ENCODE assay signal across 23 cellular contexts in the genomic region with DNA sequence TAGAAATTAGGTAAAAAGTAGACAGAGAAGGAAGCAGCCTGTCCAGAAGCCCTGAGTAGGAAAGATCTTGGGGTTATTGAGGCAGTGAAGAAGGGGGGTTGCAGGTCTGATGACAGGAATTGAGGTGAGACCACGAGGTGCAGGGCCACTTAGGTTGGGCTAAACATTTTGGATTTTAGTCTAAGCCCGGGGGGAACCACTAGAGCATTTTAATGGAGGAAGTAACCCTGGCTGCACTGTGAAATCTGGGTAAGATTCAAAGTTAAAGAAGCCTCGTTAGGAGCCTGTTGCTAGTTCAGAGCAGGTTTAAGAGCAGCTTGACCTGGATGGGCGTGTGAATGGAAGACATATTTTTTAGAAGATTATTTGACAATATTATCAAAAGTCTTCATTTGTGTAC. TPM values are rescaled to one million over a fixed set of nuclear protein-coding genes. Genes with fewer than 3 reads are reported as not detected.
A peak's percentile ranks its signal among the peaks of the same experiment; 100 is the strongest.
DNase-seq lines count a peak whose midpoint lies in the region; ATAC-seq and TF ChIP-seq lines count a peak whose summit lies in the region.
"Had no signal": no experiment of that assay in that cellular context is flagged by ENCODE, and none has a peak within 500 bp of the region (broad histone marks: within the 10 kb centered on the region; RNA-seq: fewer than 3 reads in every experiment).

No MANE protein-coding gene starts in this region.

- H3K27ac Mint-ChIP-seq in T-helper 1 cell treated with Interleukin-12 subunit alpha and Interleukin-12 subunit beta and Interleukin-4 antibody, amounts not matched to agents 30 μg/mL and 1 μg/mL, for 36 hours, result peak overlapping the region; percentile 16
- H3K27ac Mint-ChIP-seq in Calu3 (ENCODE audit: unreplicated experiment) (peak overlapping the region; percentile 5), naive B cell (peak overlapping the region; percentile 26 to 94 (median 85))
- H3K27ac Mint-ChIP-seq in activated CD4-positive, alpha-beta memory T cell treated with anti-CD3 and anti-CD28 coated beads, Interleukin-2, amount 10 ng/mL, durations not matched to agents 7 days and 5 days, result peak overlapping the region; percentile 9

- intact Hi-C loops in Calu3 (cut with micrococcal nuclease; ENCODE audit: unreplicated experiment) (no loop called here), colonic mucosa (cut with DNase I) (no loop called here)

- POLR2A ChIA-PET in activated CD4-positive, alpha-beta memory T cell treated with anti-CD3 and anti-CD28 coated beads, Interleukin-2, amount 10 ng/mL, durations not matched to agents 7 days and 5 days (lab: Charles Lee), result no interaction called here

- BruUV-seq in Calu3 (replicated peaks; lab: Mats Ljungman, UMichigan), result no TSS peak

- peaks cover 13% of the 10 kb centered on the region for H3K36me3 Mint-ChIP-seq in T-helper 1 cell treated with Interleukin-12 subunit alpha and Interleukin-12 subunit beta and Interleukin-4 antibody, amounts not matched to agents 30 μg/mL and 1 μg/mL, for 36 hours (ENCODE audit: low read depth)
- H3K36me3 Mint-ChIP-seq in Calu3 (ENCODE audit: insufficient read depth, unreplicated experiment) (no peaks in the 10 kb centered on the region), naive B cell (no peaks in the 10 kb centered on the region)
- H3K36me3 Mint-ChIP-seq in activated CD4-positive, alpha-beta memory T cell treated with anti-CD3 and anti-CD28 coated beads, Interleukin-2, amount 10 ng/mL, durations not matched to agents 7 days and 5 days (ENCODE audit: low read depth), result peaks cover 29% of the 10 kb centered on the region

- ATAC-seq in naive B cell (ENCODE audit: low read depth in 2 of 2), result peak; percentile 83 to 87
- ATAC-seq: upper lobe of right lung had no signal

- H3K27me3 Mint-ChIP-seq in T-helper 1 cell treated with Interleukin-12 subunit alpha and Interleukin-12 subunit beta and Interleukin-4 antibody, amounts not matched to agents 30 μg/mL and 1 μg/mL, for 36 hours (ENCODE audit: low read depth), result no peaks in the 10 kb centered on the region
- H3K27me3 Mint-ChIP-seq in Calu3 (ENCODE audit: unreplicated experiment) (no peaks in the 10 kb centered on the region), naive B cell (no peaks in the 10 kb centered on the region)
- H3K27me3 Mint-ChIP-seq in activated CD4-positive, alpha-beta memory T cell treated with anti-CD3 and anti-CD28 coated beads, Interleukin-2, amount 10 ng/mL, durations not matched to agents 7 days and 5 days, result no peaks in the 10 kb centered on the region

- no peaks in the 10 kb centered on the region for H3K9me3 Mint-ChIP-seq in T-helper 1 cell treated with Interleukin-12 subunit alpha and Interleukin-12 subunit beta and Interleukin-4 antibody, amounts not matched to agents 30 μg/mL and 1 μg/mL, for 36 hours
- H3K9me3 Mint-ChIP-seq in Calu3 (ENCODE audit: low read depth, unreplicated experiment), result no peaks in the 10 kb centered on the region
- no peaks in the 10 kb centered on the region for H3K9me3 Mint-ChIP-seq in activated CD4-positive, alpha-beta memory T cell treated with anti-CD3 and anti-CD28 coated beads, Interleukin-2, amount 10 ng/mL, durations not matched to agents 7 days and 5 days
- no peaks in the 10 kb centered on the region for H3K9me3 Mint-ChIP-seq in naive B cell
- H3K9me3 Mint-ChIP-seq: neural crest cell had no signal

- no peak overlapping the region for H3K4me3 Mint-ChIP-seq in T-helper 1 cell treated with Interleukin-12 subunit alpha and Interleukin-12 subunit beta and Interleukin-4 antibody, amounts not matched to agents 30 μg/mL and 1 μg/mL, for 36 hours
- H3K4me3 Mint-ChIP-seq in Calu3 (ENCODE audit: low read depth, unreplicated experiment), result no peak overlapping the region
- no peak overlapping the region for H3K4me3 Mint-ChIP-seq in activated CD4-positive, alpha-beta memory T cell treated with anti-CD3 and anti-CD28 coated beads, Interleukin-2, amount 10 ng/mL, durations not matched to agents 7 days and 5 days
- H3K4me3 Mint-ChIP-seq in naive B cell, result peak overlapping the region; percentile 13 to 87 (median 74)
- H3K4me3 Mint-ChIP-seq: neural crest cell had no signal

- H3K4me3 ChIP-seq in colonic mucosa, result no peak overlapping the region
- H3K4me3 ChIP-seq: cardiac muscle cell, heart right ventricle, upper lobe of right lung had no signal

- H3K4me1 ChIP-seq in colonic mucosa, result peaks cover 12% of the 10 kb centered on the region

- H3K4me1 Mint-ChIP-seq in T-helper 1 cell treated with Interleukin-12 subunit alpha and Interleukin-12 subunit beta and Interleukin-4 antibody, amounts not matched to agents 30 μg/mL and 1 μg/mL, for 36 hours (ENCODE audit: low read depth), result peaks cover 50% of the 10 kb centered on the region
- H3K4me1 Mint-ChIP-seq in Calu3 (ENCODE audit: low read depth, unreplicated experiment) (peaks cover 57% of the 10 kb centered on the region), naive B cell (peaks cover 52 to 80% (median 79%) of the 10 kb centered on the region in 3 donors)
- peaks cover 64% of the 10 kb centered on the region for H3K4me1 Mint-ChIP-seq in activated CD4-positive, alpha-beta memory T cell treated with anti-CD3 and anti-CD28 coated beads, Interleukin-2, amount 10 ng/mL, durations not matched to agents 7 days and 5 days

- DNase-seq in T-helper 1 cell (no peak), Calu3 (no peak), naive B cell (peak; percentile 49), erythroblast (lab: John Stamatoyannopoulos, UW) (no peak), colonic mucosa (no peak), SKM-1 treated with dmso at 0.1 percent for 144 hours (lab: John Stamatoyannopoulos, UW; ENCODE audit: unreplicated experiment) (no peak)
- DNase-seq in activated CD4-positive, alpha-beta memory T cell treated with anti-CD3 and anti-CD28 coated beads, Interleukin-2, amount 10 ng/mL, durations not matched to agents 7 days and 5 days, result no peak
- DNase-seq: 8988T; COR-L47; effector memory CD4-positive, alpha-beta T cell; EL; heart right ventricle; kidney; mammary epithelial cell; NCI-H146; retina; stimulated activated naive CD4-positive, alpha-beta T cell treated with Interleukin-2 at 50 U/mL for 16 hours; upper lobe of right lung; WERI-Rb-1 had no signal

- no peaks in the 10 kb centered on the region for H3K9me3 ChIP-seq in colonic mucosa
- H3K9me3 ChIP-seq: heart right ventricle, upper lobe of right lung had no signal

- CTCF ChIA-PET in Calu3 (lab: Charles Lee), result interaction anchor here (0.6 kb wide), 1 partner anchor 381 kb away, joined by 3 read pairs; no protein-coding TSS in a partner anchor
- CTCF ChIA-PET in activated CD4-positive, alpha-beta memory T cell treated with anti-CD3 and anti-CD28 coated beads, Interleukin-2, amount 10 ng/mL, durations not matched to agents 7 days and 5 days (lab: Charles Lee), result interaction anchor here (0.7 to 1.4 kb wide), 2 partner anchors 583 to 1274 kb away, joined by 3 read pairs; no protein-coding TSS in a partner anchor

- no peak for TF ChIP-seq POLR2A in erythroblast (IDR thresholded peaks at IDR 0.05; ENCODE audit: low read length)

- TF ChIP-seq CTCF in Calu3 (IDR thresholded peaks at IDR 0.05; ENCODE audit: unreplicated experiment), result no peak
- TF ChIP-seq CTCF in colonic mucosa (IDR thresholded peaks at IDR 0.05), result no peak

- no peaks in the 10 kb centered on the region for H3K36me3 ChIP-seq in colonic mucosa
- H3K36me3 ChIP-seq: cardiac muscle cell, upper lobe of right lung, WERI-Rb-1 had no signal

- H3K9ac ChIP-seq in colonic mucosa (ENCODE audit: low read depth in 2 of 2, low read length in 2 of 2), result no peak overlapping the region

- H3K27me3 ChIP-seq in colonic mucosa, result no peaks in the 10 kb centered on the region
- H3K27me3 ChIP-seq: cardiac muscle cell, heart right ventricle, upper lobe of right lung had no signal

- H3K27ac ChIP-seq in colonic mucosa, result no peak overlapping the region
- H3K27ac ChIP-seq: cardiac muscle cell, heart right ventricle, RWPE1, upper lobe of right lung, WERI-Rb-1 had no signal

RNA-seq across cellular contexts. Expression of a gene that starts 38.4 kb away (rescaled TPM):
- 32.9 and 33.1 TPM in 2 replicates for total RNA-seq in Calu3 (2022)
- total RNA-seq in activated CD4-positive, alpha-beta memory T cell treated with anti-CD3 and anti-CD28 coated beads, Interleukin-2, amount 10 ng/mL, durations not matched to agents 7 days and 5 days, result 10 to 100 TPM; 47.5 to 49.5 TPM
- 100 to 1,000 TPM in 1 of 6 donors, 10 to 100 TPM in 5; 39.8 to 106 (median 90.2) TPM for polyA plus RNA-seq in naive B cell (ENCODE audit: low read depth in 6 of 6)
- 10 to 100 TPM; 12.2 to 12.6 TPM for total RNA-seq in colonic mucosa

RNA-seq across cellular contexts. Expression of a gene that starts 55.7 kb away (rescaled TPM):
- 11.1 and 11.9 TPM in 2 replicates for total RNA-seq in Calu3 (2022)
- total RNA-seq in activated CD4-positive, alpha-beta memory T cell treated with anti-CD3 and anti-CD28 coated beads, Interleukin-2, amount 10 ng/mL, durations not matched to agents 7 days and 5 days, result 1 to 10 TPM; 4.1 to 4.9 TPM
- polyA plus RNA-seq in naive B cell (ENCODE audit: low read depth in 6 of 6), result 10 to 100 TPM in 1 of 6 donors, 1 to 10 TPM in 5; 1.6 to 10.2 (median 7.3) TPM
- total RNA-seq in colonic mucosa, result 10 to 100 TPM in 1 of 2 donors, 1 to 10 TPM in 1; 7.6 to 18.5 TPM

Comparison
In these comparisons a context has a peak if more than half of its experiments do, and no peak if none do; other contexts are left out.
1. H3K27ac Mint-ChIP-seq: peak in every context shown above with its lines; median percentile 85 in naive B cell; 16 in T-helper 1 cell treated with Interleukin-12 subunit alpha and Interleukin-12 subunit beta and Interleukin-4 antibody, amounts not matched to agents 30 μg/mL and 1 μg/mL, for 36 hours; 9 in activated CD4-positive, alpha-beta memory T cell treated with anti-CD3 and anti-CD28 coated beads, Interleukin-2, amount 10 ng/mL, durations not matched to agents 7 days and 5 days; 5 in Calu3.
2. H3K4me3 Mint-ChIP-seq: peak in naive B cell (8 of 8); none in T-helper 1 cell treated with Interleukin-12 subunit alpha and Interleukin-12 subunit beta and Interleukin-4 antibody, amounts not matched to agents 30 μg/mL and 1 μg/mL, for 36 hours (single experiment), Calu3 (single experiment) and activated CD4-positive, alpha-beta memory T cell treated with anti-CD3 and anti-CD28 coated beads, Interleukin-2, amount 10 ng/mL, durations not matched to agents 7 days and 5 days (single experiment).